Comparison of ENCODE assay signal across 11 cellular contexts in the genomic region with DNA sequence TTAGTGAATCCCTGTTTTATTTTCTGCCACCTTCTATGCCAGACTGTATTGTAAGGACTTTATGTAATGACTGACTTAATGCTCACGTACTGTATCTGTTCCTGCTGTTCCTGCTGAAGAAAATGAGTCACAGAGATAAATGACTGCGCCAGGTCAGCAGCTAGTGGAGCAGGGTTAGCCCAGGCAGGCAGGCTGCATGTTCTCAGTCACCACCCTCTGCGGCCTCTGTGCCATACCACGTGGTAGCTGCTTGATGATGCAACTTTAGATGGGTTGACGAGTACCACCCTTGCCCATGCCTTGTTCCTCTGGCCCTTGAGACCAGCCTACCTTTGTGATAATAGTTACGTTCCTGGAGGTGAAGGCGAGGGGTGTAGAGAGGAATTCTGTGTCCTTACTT.
DNase-seq lines count a peak whose midpoint lies in the region; ATAC-seq and TF ChIP-seq lines count a peak whose summit lies in the region.
"Had no signal": no experiment of that assay in that cellular context is flagged by ENCODE, and none has a peak within 500 bp of the region (broad histone marks: within the 10 kb centered on the region; RNA-seq: fewer than 3 reads in every experiment).

No MANE protein-coding gene starts in this region.

- H3K36me3 Mint-ChIP-seq in type B pancreatic cell = peaks cover 32% of the 10 kb centered on the region
- no peaks in the 10 kb centered on the region for H3K36me3 Mint-ChIP-seq in natural killer cell

- H3K4me1 Mint-ChIP-seq in type B pancreatic cell (ENCODE audit: unreplicated experiment) = peaks cover 3% of the 10 kb centered on the region
- peaks cover 0 to 5% of the 10 kb centered on the region in 2 donors for H3K4me1 Mint-ChIP-seq in natural killer cell

- TF ChIP-seq CTCF in fibroblast of the aortic adventitia (IDR thresholded peaks at IDR 0.05; ENCODE audit: insufficient read depth, low read length) (no peak), testis (IDR thresholded peaks at IDR 0.05) (no peak), type B pancreatic cell (conservative IDR thresholded peaks at IDR 0.05) (no peak), natural killer cell (IDR thresholded peaks at IDR 0.05) (no peak)

- no peak overlapping the region for H3K4me3 Mint-ChIP-seq in type B pancreatic cell
- no peak overlapping the region for H3K4me3 Mint-ChIP-seq in natural killer cell
- H3K4me3 Mint-ChIP-seq: central memory CD8-positive, alpha-beta T cell had no signal

- H3K9me3 ChIP-seq in testis = no peaks in the 10 kb centered on the region

- no peak overlapping the region for H3K27ac Mint-ChIP-seq in type B pancreatic cell
- H3K27ac Mint-ChIP-seq in natural killer cell = no peak overlapping the region

- H3K9me3 Mint-ChIP-seq in type B pancreatic cell (no peaks in the 10 kb centered on the region), natural killer cell (peaks cover 0 to 5% of the 10 kb centered on the region in 2 donors)

- DNase-seq in HCEC 1CT (peak; percentile 92), RKO (ENCODE audit: low spot score) (peak; percentile 49), fibroblast of the aortic adventitia (ENCODE audit: low read depth) (peak; percentile 81), renal cortical epithelial cell (ENCODE audit: low read depth) (peak; percentile 66), testis (no peak), type B pancreatic cell (ENCODE audit: extremely low spot score, unreplicated experiment) (no peak), natural killer cell (no peak)
- DNase-seq in activated CD4-positive, alpha-beta T cell treated with anti-CD3 and anti-CD28 coated beads, Interleukin-2, amount 50 U/mL, for 4 hours = no peak
- DNase-seq: activated CD4-positive, alpha-beta T cell treated with anti-CD3 and anti-CD28 coated beads for 48 hours; NCI-H748 treated with DMSO at 0.1 percent for 48 hours had no signal

- no peaks in the 10 kb centered on the region for H3K27me3 Mint-ChIP-seq in type B pancreatic cell
- no peaks in the 10 kb centered on the region for H3K27me3 Mint-ChIP-seq in natural killer cell (ENCODE audit: low read depth in 2 of 2)

- intact Hi-C loops in testis (cut with DNase I; ENCODE audit: low total_unique reads) = no loop called here
- intact Hi-C loops in natural killer cell (cut with micrococcal nuclease) = no loop called here

- no peaks in the 10 kb centered on the region for H3K27me3 ChIP-seq in testis

- TF ChIP-seq POLR2A in testis (IDR thresholded peaks at IDR 0.05) = no peak

- WGBS in testis, 2 donors = 87 to 88% methylated on average over 7 of the region's 7 CpGs

- H3K4me3 ChIP-seq in fibroblast of the aortic adventitia (ENCODE audit: low read depth, low read length) (no peak overlapping the region), testis (no peak overlapping the region)

- no peak overlapping the region for H3K27ac ChIP-seq in testis

- no peak for ATAC-seq in natural killer cell

- H3K36me3 ChIP-seq in testis (ENCODE audit: low read depth, missing control alignments) = no peaks in the 10 kb centered on the region

- no peaks in the 10 kb centered on the region for H3K4me1 ChIP-seq in testis

Comparison
In these comparisons a context has a peak if more than half of its experiments do, and no peak if none do; other contexts are left out.
1. DNase-seq: peak in HCEC 1CT (single experiment), RKO (single experiment), fibroblast of the aortic adventitia (single experiment) and renal cortical epithelial cell (single experiment); none in testis (single experiment), type B pancreatic cell (single experiment), natural killer cell (single experiment) and activated CD4-positive, alpha-beta T cell treated with anti-CD3 and anti-CD28 coated beads, Interleukin-2, amount 50 U/mL, for 4 hours (0 of 2).